34 cellular contexts compared by ENCODE assay signal in the genomic region with DNA sequence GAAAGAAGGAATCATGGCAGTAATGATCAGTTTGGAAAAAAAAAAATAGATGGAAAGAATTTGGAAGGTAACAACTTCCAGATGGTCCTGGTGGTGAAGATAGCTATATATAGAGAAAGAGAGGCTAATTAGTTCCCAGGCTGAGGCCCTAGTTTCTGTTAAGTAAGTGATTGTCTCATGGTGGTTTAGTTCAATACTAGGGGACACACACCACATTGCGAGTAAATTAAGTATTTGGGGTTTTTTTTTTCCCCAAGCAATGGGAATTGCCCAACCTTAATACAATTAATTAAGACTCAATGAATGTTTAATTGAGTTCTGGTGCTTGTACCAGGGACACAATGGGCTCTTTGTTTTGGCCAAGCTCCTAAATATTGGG.
"Had no signal": no experiment of that assay in that cellular context is flagged by ENCODE, and none has a peak within 500 bp of the region (broad histone marks: within the 10 kb centered on the region; RNA-seq: fewer than 3 reads in every experiment).

No MANE protein-coding gene starts in this region.

- H3K36me3 ChIP-seq: adrenal gland, breast epithelium, MG63, SJSA1 had no signal

- H3K27ac Mint-ChIP-seq: activated B cell treated with CpG ODN at 0.5 μM for 24 hours; activated CD4-positive, alpha-beta memory T cell treated with anti-CD3 and anti-CD28 coated beads for 36 hours; activated naive CD4-positive, alpha-beta T cell treated with anti-CD3 and anti-CD28 coated beads, Interleukin-2, amount 50 U/mL, for 72 hours; activated T-cell treated with anti-CD3 and anti-CD28 coated beads, Interleukin-2, amount 50 U/mL, for 72 hours; activated T-helper 17 cell treated with anti-CD3 and anti-CD28 coated beads, Interleukin-2, amount 50 U/mL, for 72 hours had no signal

- ATAC-seq: activated naive CD4-positive, alpha-beta T cell treated with anti-CD3 and anti-CD28 coated beads, Interleukin-2, amount 50 U/mL, for 72 hours; activated T-cell treated with anti-CD3 and anti-CD28 coated beads, Interleukin-2, amount 50 U/mL, for 72 hours; activated T-helper 17 cell treated with anti-CD3 and anti-CD28 coated beads, Interleukin-2, amount 50 U/mL, for 72 hours; body of pancreas; Panc1 had no signal

- FAIRE-seq: astrocyte had no signal

- H3K4me1 ChIP-seq: adrenal gland, body of pancreas had no signal

- H3K9me3 ChIP-seq: adrenal gland, body of pancreas, breast epithelium, MG63, SJSA1 had no signal

- H3K27me3 Mint-ChIP-seq: activated B cell treated with CpG ODN at 0.5 μM for 24 hours; activated CD4-positive, alpha-beta memory T cell treated with anti-CD3 and anti-CD28 coated beads for 36 hours; activated T-helper 17 cell treated with anti-CD3 and anti-CD28 coated beads, Interleukin-2, amount 50 U/mL, for 72 hours had no signal

- H3K4me3 ChIP-seq: adrenal gland, body of pancreas, breast epithelium, MG63, SJSA1 had no signal

- H3K36me3 Mint-ChIP-seq: activated CD4-positive, alpha-beta memory T cell treated with anti-CD3 and anti-CD28 coated beads for 36 hours; activated naive CD4-positive, alpha-beta T cell treated with anti-CD3 and anti-CD28 coated beads, Interleukin-2, amount 50 U/mL, for 72 hours had no signal

- H3K27ac ChIP-seq: adrenal gland, body of pancreas, SJSA1, VCaP had no signal

- DNase-seq: activated B cell treated with CpG ODN at 0.5 μM for 24 hours; activated CD4-positive, alpha-beta memory T cell treated with anti-CD3 and anti-CD28 coated beads for 36 hours; activated CD4-positive, alpha-beta T cell treated with anti-CD3 and anti-CD28 coated beads for 4 hours; activated CD4-positive, alpha-beta T cell treated with anti-CD3 and anti-CD28 coated beads, Interleukin-2, amount 50 U/mL, for 1 hour; activated CD4-positive, CD25-positive, alpha-beta regulatory T cell treated with anti-CD3 and anti-CD28 coated beads, Interleukin-2, amount 50 U/mL, for 72 hours; activated CD8-positive, alpha-beta memory T cell treated with anti-CD3 and anti-CD28 coated beads, Interleukin-2, amount 50 U/mL, for 4 hours; activated effector memory CD4-positive, alpha-beta T cell treated with anti-CD3 and anti-CD28 coated beads, Interleukin-2, amount 50 U/mL, for 16 hours; activated naive CD4-positive, alpha-beta T cell; activated T-cell treated with anti-CD3 and anti-CD28 coated beads, Interleukin-2, amount 50 U/mL, for 72 hours; adrenal gland; body of pancreas; caudate nucleus; cerebellar nuclear complex; Karpas-422; MG63; NCI-H1048; NCI-H1105 treated with DMSO at 0.1 percent for 48 hours; NCI-H1436; NCI-H1694; NCI-H2029; NCI-H345; NCI-H524 treated with DMSO at 0.1 percent for 48 hours; SHP77; SW 1271; T-helper 1 cell; T-helper 2 cell; T-helper 9 cell had no signal

- H3K9me3 Mint-ChIP-seq: activated B cell treated with CpG ODN at 0.5 μM for 24 hours; activated CD4-positive, alpha-beta memory T cell treated with anti-CD3 and anti-CD28 coated beads for 36 hours; activated naive CD4-positive, alpha-beta T cell treated with anti-CD3 and anti-CD28 coated beads, Interleukin-2, amount 50 U/mL, for 72 hours; activated T-cell treated with anti-CD3 and anti-CD28 coated beads, Interleukin-2, amount 50 U/mL, for 72 hours; activated T-helper 17 cell treated with anti-CD3 and anti-CD28 coated beads, Interleukin-2, amount 50 U/mL, for 72 hours had no signal

- H3K27me3 ChIP-seq: adrenal gland, body of pancreas, breast epithelium, MG63, SJSA1 had no signal

- H3K4me1 Mint-ChIP-seq: activated B cell treated with CpG ODN at 0.5 μM for 24 hours; activated T-helper 17 cell treated with anti-CD3 and anti-CD28 coated beads, Interleukin-2, amount 50 U/mL, for 72 hours had no signal

- H3K4me3 Mint-ChIP-seq: activated B cell treated with CpG ODN at 0.5 μM for 24 hours; activated CD4-positive, alpha-beta memory T cell treated with anti-CD3 and anti-CD28 coated beads for 36 hours; activated T-cell treated with anti-CD3 and anti-CD28 coated beads, Interleukin-2, amount 50 U/mL, for 72 hours; activated T-helper 17 cell treated with anti-CD3 and anti-CD28 coated beads, Interleukin-2, amount 50 U/mL, for 72 hours had no signal
